11 cellular contexts compared by ENCODE assay signal in genomic region chr10:12847361-12847975, GRCh38.
DNase-seq lines count a peak whose midpoint lies in the region; ATAC-seq, FAIRE-seq and TF ChIP-seq lines count a peak whose summit lies in the region.
"Had no signal": no experiment of that assay in that cellular context is flagged by ENCODE, and none has a peak within 500 bp of the region (broad histone marks: within the 10 kb centered on the region; RNA-seq: fewer than 3 reads in every experiment).

No MANE protein-coding gene starts in this region.

- no peak for ATAC-seq in activated CD8-positive, alpha-beta memory T cell treated with anti-CD3 and anti-CD28 coated beads, Interleukin-2, amount 10 ng/mL, durations not matched to agents 7 days and 5 days
- no peak for ATAC-seq in GM18873 (IDR thresholded peaks at IDR 0.05; ENCODE audit: low FRiP score, unreplicated experiment)

- TF ChIP-seq CTCF in endothelial cell of umbilical vein (IDR thresholded peaks at IDR 0.05; ENCODE audit: extremely low read depth in 1 of 2, insufficient read depth in 1 of 2, low read depth in 1 of 2, low read length in 2 of 2) = peak; percentile 30 to 42
- no peak for TF ChIP-seq CTCF in thyroid gland (IDR thresholded peaks at IDR 0.05)

- H3K9me3 ChIP-seq in endothelial cell of umbilical vein (replicated peaks; ENCODE audit: control insufficient read depth, insufficient read depth, low read length) (no peaks in the 10 kb centered on the region), thyroid gland (no peaks in the 10 kb centered on the region)

- CTCF ChIA-PET in activated CD8-positive, alpha-beta memory T cell treated with anti-CD3 and anti-CD28 coated beads, Interleukin-2, amount 10 ng/mL, durations not matched to agents 7 days and 5 days (lab: Charles Lee) = no interaction called here
- CTCF ChIA-PET in endothelial cell of umbilical vein (lab: Charles Lee) = interaction anchor here (0.6 to 2.0 kb wide), 3 partner anchors 16 to 649 kb away, joined by 3 to 7 read pairs (median 4); no protein-coding TSS in a partner anchor

- no peaks in the 10 kb centered on the region for H3K79me2 ChIP-seq in endothelial cell of umbilical vein (ENCODE audit: control insufficient read depth, insufficient read depth, low read length)

- H3K27me3 Mint-ChIP-seq in activated CD8-positive, alpha-beta memory T cell treated with anti-CD3 and anti-CD28 coated beads, Interleukin-2, amount 10 ng/mL, durations not matched to agents 7 days and 5 days = peaks cover 4% of the 10 kb centered on the region

- intact Hi-C loops in endothelial cell of umbilical vein (cut with micrococcal nuclease) = loop anchor here (5.0 kb wide), 1 partner anchor 45 kb away; no protein-coding TSS in a partner anchor
- intact Hi-C loops in thyroid gland (cut with DNase I) = no loop called here

- no peaks in the 10 kb centered on the region for H4K20me1 ChIP-seq in endothelial cell of umbilical vein (replicated peaks; ENCODE audit: control insufficient read depth, extremely low read depth, insufficient read depth, low read length)

- H3K27ac ChIP-seq in endothelial cell of umbilical vein (ENCODE audit: insufficient read depth, low read depth, low read length) = no peak overlapping the region
- H3K27ac ChIP-seq in thyroid gland = no peak overlapping the region
- H3K27ac ChIP-seq: epithelial cell of prostate had no signal

- peak in 2 of 3 experiments; percentile 4 to 26 for DNase-seq in activated CD8-positive, alpha-beta memory T cell treated with anti-CD3 and anti-CD28 coated beads for 48 hours (ENCODE audit: low read depth in 2 of 3, low spot score in 2 of 3)
- DNase-seq in activated CD8-positive, alpha-beta memory T cell treated with anti-CD3 and anti-CD28 coated beads, Interleukin-2, amount 10 ng/mL, durations not matched to agents 7 days and 5 days = no peak
- DNase-seq in NCI-H69 (lab: John Stamatoyannopoulos, UW) (peak; percentile 2), endothelial cell of umbilical vein (ENCODE audit: low read depth, low spot score) (no peak), thyroid gland (no peak), A172 (ENCODE audit: low spot score) (no peak)
- DNase-seq in stimulated activated CD8-positive, alpha-beta memory T cell treated with anti-CD3 and anti-CD28 coated beads, Interleukin-15, amount 100 ng/mL, for 48 hours (ENCODE audit: low read depth in 2 of 2) = peak; percentile 5 to 18
- DNase-seq: CD8-positive, alpha-beta memory T cell; naive B cell had no signal

- no peak overlapping the region for H3K4me2 ChIP-seq in endothelial cell of umbilical vein (ENCODE audit: insufficient read depth, low read length)

- dilution Hi-C loops in endothelial cell of umbilical vein (cut with MboI; ENCODE audit: extremely low pct_ligation_motif_present, low sequenced_read_pairs) = no loop called here

- H3K9me1 ChIP-seq in endothelial cell of umbilical vein (replicated peaks; ENCODE audit: control insufficient read depth, extremely low read depth, insufficient read depth, low read length) = no peaks in the 10 kb centered on the region

- no peaks in the 10 kb centered on the region for H3K36me3 Mint-ChIP-seq in activated CD8-positive, alpha-beta memory T cell treated with anti-CD3 and anti-CD28 coated beads, Interleukin-2, amount 10 ng/mL, durations not matched to agents 7 days and 5 days
- H3K36me3 Mint-ChIP-seq: CD8-positive, alpha-beta memory T cell had no signal

- H3K9ac ChIP-seq in endothelial cell of umbilical vein (replicated peaks; ENCODE audit: extremely low read depth, insufficient read depth, low read length) = no peak overlapping the region

- H3K4me1 Mint-ChIP-seq in activated CD8-positive, alpha-beta memory T cell treated with anti-CD3 and anti-CD28 coated beads, Interleukin-2, amount 10 ng/mL, durations not matched to agents 7 days and 5 days = no peaks in the 10 kb centered on the region
- H3K4me1 Mint-ChIP-seq: CD8-positive, alpha-beta memory T cell had no signal

- H3K4me1 ChIP-seq in endothelial cell of umbilical vein (ENCODE audit: control insufficient read depth, extremely low read depth, insufficient read depth, low read length) (peaks cover 31% of the 10 kb centered on the region), thyroid gland (peaks cover 18 to 38% of the 10 kb centered on the region in 2 donors)

- no peak overlapping the region for H2AFZ ChIP-seq in endothelial cell of umbilical vein (ENCODE audit: low read depth, low read length)

- H3K27me3 ChIP-seq in endothelial cell of umbilical vein (ENCODE audit: control insufficient read depth in 2 of 2, insufficient read depth in 2 of 2, low read length in 2 of 2) (no peaks in the 10 kb centered on the region), thyroid gland (no peaks in the 10 kb centered on the region)

- FAIRE-seq in endothelial cell of umbilical vein (lab: Jason Lieb, UNC) = no peak

- H3K27ac Mint-ChIP-seq in activated CD8-positive, alpha-beta memory T cell treated with anti-CD3 and anti-CD28 coated beads, Interleukin-2, amount 10 ng/mL, durations not matched to agents 7 days and 5 days = no peak overlapping the region
- H3K27ac Mint-ChIP-seq: CD8-positive, alpha-beta memory T cell; naive B cell had no signal

- no TSS peak for BruUV-seq in endothelial cell of umbilical vein (replicated peaks; lab: Mats Ljungman, UMichigan)

- POLR2A ChIA-PET in endothelial cell of umbilical vein (lab: Charles Lee) = no interaction called here

- no peak overlapping the region for H3K4me3 ChIP-seq in endothelial cell of umbilical vein (replicated peaks in 1 of 3; ENCODE audit: insufficient read depth in 1 of 3, low read depth in 1 of 3, low read length in 3 of 3)
- no peak overlapping the region for H3K4me3 ChIP-seq in thyroid gland (replicated peaks in 1 of 3)

- TF ChIP-seq POLR2A in endothelial cell of umbilical vein (IDR thresholded peaks at IDR 0.05; ENCODE audit: low read depth, low read length) (no peak), thyroid gland (IDR thresholded peaks at IDR 0.05) (no peak)

- no peaks in the 10 kb centered on the region for H3K9me3 Mint-ChIP-seq in activated CD8-positive, alpha-beta memory T cell treated with anti-CD3 and anti-CD28 coated beads, Interleukin-2, amount 10 ng/mL, durations not matched to agents 7 days and 5 days (ENCODE audit: low read depth)
- H3K9me3 Mint-ChIP-seq: CD8-positive, alpha-beta memory T cell had no signal

- WGBS in thyroid gland, 2 donors = 79 to 80% methylated on average over 12 to 13 of the region's 14 CpGs

- no peaks in the 10 kb centered on the region for H3K36me3 ChIP-seq in endothelial cell of umbilical vein (ENCODE audit: control insufficient read depth in 2 of 2, extremely low read depth in 1 of 2, insufficient read depth in 2 of 2, low read length in 2 of 2)
- no peaks in the 10 kb centered on the region for H3K36me3 ChIP-seq in thyroid gland

- H3K4me3 Mint-ChIP-seq in activated CD8-positive, alpha-beta memory T cell treated with anti-CD3 and anti-CD28 coated beads, Interleukin-2, amount 10 ng/mL, durations not matched to agents 7 days and 5 days = no peak overlapping the region
- H3K4me3 Mint-ChIP-seq: CD8-positive, alpha-beta memory T cell; naive B cell had no signal

TF ChIP-seq in endothelial cell of umbilical vein, 7 proteins besides CTCF, POLR2A, EP300 and RAD21:
- TF ChIP-seq JUN (IDR thresholded peaks at IDR 0.05; ENCODE audit: borderline replicate concordance, insufficient read depth, insufficient read length, low read depth) (no peak), EZH2 (IDR thresholded peaks at IDR 0.05; ENCODE audit: borderline replicate concordance, low read depth, low read length, severe bottlenecking) (no peak), MAX (IDR thresholded peaks at IDR 0.05; ENCODE audit: insufficient read depth, insufficient read length) (no peak), GATA2 (IDR thresholded peaks at IDR 0.05; ENCODE audit: insufficient read depth, insufficient read length, low read depth, low read length) (no peak), MYC (IDR thresholded peaks at IDR 0.05; ENCODE audit: low read depth, low read length) (no peak), FOS (IDR thresholded peaks at IDR 0.05; ENCODE audit: borderline replicate concordance, insufficient read depth, low read length) (no peak), POLR2AphosphoS5 (IDR thresholded peaks at IDR 0.05; ENCODE audit: insufficient read depth, low read depth, low read length) (no peak)

Comparison
In these comparisons a context has a peak if more than half of its experiments do, and no peak if none do; other contexts are left out.
1. DNase-seq: peak in activated CD8-positive, alpha-beta memory T cell treated with anti-CD3 and anti-CD28 coated beads for 48 hours (2 of 3), NCI-H69 (single experiment) and stimulated activated CD8-positive, alpha-beta memory T cell treated with anti-CD3 and anti-CD28 coated beads, Interleukin-15, amount 100 ng/mL, for 48 hours (2 of 2); none in activated CD8-positive, alpha-beta memory T cell treated with anti-CD3 and anti-CD28 coated beads, Interleukin-2, amount 10 ng/mL, durations not matched to agents 7 days and 5 days (single experiment), endothelial cell of umbilical vein (single experiment), thyroid gland (0 of 2) and A172 (single experiment).
2. CTCF ChIP-seq: peak in endothelial cell of umbilical vein (2 of 2); none in thyroid gland (0 of 6).